In the genomic region with DNA sequence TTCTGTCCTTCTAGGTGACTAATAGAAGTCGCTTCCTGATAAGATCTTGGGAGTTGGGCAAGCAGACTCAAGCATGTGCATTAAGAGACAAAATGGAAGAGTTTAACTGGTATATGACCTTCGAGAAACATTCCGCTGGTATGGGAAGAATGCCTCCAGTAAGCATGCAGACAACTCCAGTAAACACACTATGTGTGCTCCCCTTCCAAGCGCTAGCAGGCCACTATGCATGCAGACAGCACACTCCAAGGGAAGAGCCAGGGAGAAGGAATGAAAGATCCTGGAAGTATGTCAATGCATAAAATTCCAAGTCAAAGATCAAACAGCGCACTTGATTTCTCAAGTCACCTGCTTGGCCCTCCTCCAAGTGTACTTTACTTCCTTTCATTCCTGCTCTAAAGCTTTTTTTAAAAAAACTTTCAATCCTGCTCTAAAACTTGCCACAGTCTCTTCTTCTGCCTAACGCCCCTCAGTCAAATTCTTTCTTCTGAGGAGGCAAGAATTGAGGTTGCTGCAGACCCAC, we compare ENCODE assay signal across 21 cellular contexts.
"Had no signal": no experiment of that assay in that cellular context is flagged by ENCODE, and none has a peak within 500 bp of the region (broad histone marks: within the 10 kb centered on the region; RNA-seq: fewer than 3 reads in every experiment).

No MANE protein-coding gene starts in this region.

- H3K4me3 ChIP-seq: ascending aorta, breast epithelium, cardiac muscle cell, coronary artery, dorsolateral prefrontal cortex had no signal

- H3K36me3 ChIP-seq: ascending aorta, breast epithelium, cardiac muscle cell had no signal

- H3K27me3 ChIP-seq: ascending aorta, breast epithelium, cardiac muscle cell, dorsolateral prefrontal cortex had no signal

- H3K27ac ChIP-seq: ascending aorta, breast epithelium, cardiac muscle cell, coronary artery, dorsolateral prefrontal cortex had no signal

- H3K4me1 ChIP-seq: ascending aorta, breast epithelium had no signal

- DNase-seq: activated CD4-positive, alpha-beta memory T cell treated with anti-CD3 and anti-CD28 coated beads, Interleukin-2, amount 10 ng/mL, durations not matched to agents 7 days and 5 days; activated CD4-positive, alpha-beta T cell treated with anti-CD3 and anti-CD28 coated beads for 4 hours; activated CD4-positive, alpha-beta T cell treated with anti-CD3 and anti-CD28 coated beads, Interleukin-2, amount 10 ng/mL, durations not matched to agents 7 days and 5 days; activated CD4-positive, alpha-beta T cell treated with anti-CD3 and anti-CD28 coated beads, Interleukin-2, amount 50 U/mL, for 4 hours; activated CD4-positive, CD25-positive, alpha-beta regulatory T cell; activated CD4-positive, CD25-positive, alpha-beta regulatory T cell treated with anti-CD3 and anti-CD28 coated beads, Interleukin-2, amount 50 U/mL, for 72 hours; activated effector memory CD4-positive, alpha-beta T cell treated with anti-CD3 and anti-CD28 coated beads, Interleukin-2, amount 50 U/mL, for 16 hours; activated naive CD4-positive, alpha-beta T cell treated with anti-CD3 and anti-CD28 coated beads, Interleukin-2, amount 10 ng/mL, durations not matched to agents 7 days and 5 days; activated naive CD8-positive, alpha-beta T cell treated with anti-CD3 and anti-CD28 coated beads, Interleukin-2, amount 10 ng/mL, durations not matched to agents 7 days and 5 days; activated T-cell treated with anti-CD3 and anti-CD28 coated beads, Interleukin-2, amount 50 U/mL, for 48 hours; central memory CD4-positive, alpha-beta T cell; cerebellar nuclear complex; dorsolateral prefrontal cortex; effector memory CD4-positive, alpha-beta T cell; endodermal cell; foreskin fibroblast; T-helper 2 cell had no signal
